15 cellular contexts compared by ENCODE assay signal in genomic region chr3:153974614-153975013, GRCh38.
A peak's percentile ranks its signal among the peaks of the same experiment; 100 is the strongest.
DNase-seq lines count a peak whose midpoint lies in the region; ATAC-seq and TF ChIP-seq lines count a peak whose summit lies in the region.
"Had no signal": no experiment of that assay in that cellular context is flagged by ENCODE, and none has a peak within 500 bp of the region (broad histone marks: within the 10 kb centered on the region; RNA-seq: fewer than 3 reads in every experiment).

No MANE protein-coding gene starts in this region.

- no peak for TF ChIP-seq EP300 in transverse colon (IDR thresholded peaks at IDR 0.05; ENCODE audit: low read depth)

- no peak overlapping the region for H3K4me3 Mint-ChIP-seq in immature natural killer cell
- H3K4me3 Mint-ChIP-seq: T-helper 2 cell treated with Interferon-gamma antibody and Interleukin-4, amounts not matched to agents 5 μg/mL and 100 μg/mL, for 36 hours had no signal

- no peak overlapping the region for H3K27ac Mint-ChIP-seq in immature natural killer cell
- H3K27ac Mint-ChIP-seq: T-helper 2 cell treated with Interferon-gamma antibody and Interleukin-4, amounts not matched to agents 5 μg/mL and 100 μg/mL, for 36 hours had no signal

- peak; percentile 39 for ATAC-seq in GM18907 (IDR thresholded peaks at IDR 0.05; ENCODE audit: unreplicated experiment)
- ATAC-seq in GM21529 (IDR thresholded peaks at IDR 0.05; ENCODE audit: unreplicated experiment) = peak; percentile 24
- peak; percentile 27 for ATAC-seq in HG03469 (IDR thresholded peaks at IDR 0.05; ENCODE audit: unreplicated experiment)

- H3K4me1 Mint-ChIP-seq in immature natural killer cell = no peaks in the 10 kb centered on the region

- peaks cover 0 to 3% (median 0%) of the 10 kb centered on the region in 6 donors for H3K9me3 Mint-ChIP-seq in immature natural killer cell
- H3K9me3 Mint-ChIP-seq: T-helper 2 cell treated with Interferon-gamma antibody and Interleukin-4, amounts not matched to agents 5 μg/mL and 100 μg/mL, for 36 hours had no signal

- H3K27me3 Mint-ChIP-seq in immature natural killer cell (ENCODE audit: low read depth in 3 of 3) = peaks cover 0 to 2% (median 0%) of the 10 kb centered on the region in 3 donors

- no peaks in the 10 kb centered on the region for H3K9me3 ChIP-seq in transverse colon

- H3K36me3 Mint-ChIP-seq in immature natural killer cell = no peaks in the 10 kb centered on the region

- no peaks in the 10 kb centered on the region for H3K36me3 ChIP-seq in transverse colon

- H3K4me1 ChIP-seq in transverse colon = peaks cover 0 to 7% (median 3%) of the 10 kb centered on the region in 4 donors

- DNase-seq in transverse colon (no peak), immature natural killer cell (no peak), NOMO-1 treated with dmso at 0.1 percent for 144 hours (lab: John Stamatoyannopoulos, UW; ENCODE audit: unreplicated experiment) (no peak)
- no peak for DNase-seq in activated CD4-positive, CD25-positive, alpha-beta regulatory T cell treated with anti-CD3 and anti-CD28 coated beads, Interleukin-2, amount 50 U/mL, for 72 hours
- DNase-seq: COR-L47, KBM-7, NCI-H1417 treated with DMSO at 0.1 percent for 48 hours, NCI-H1930, NCI-H2171, NCI-H446 treated with DMSO at 0.1 percent for 48 hours, NCI-H774 had no signal

- H3K27me3 ChIP-seq in transverse colon = no peaks in the 10 kb centered on the region

- intact Hi-C loops in transverse colon (cut with DNase I; ENCODE audit: low total_unique reads) = no loop called here

- no peak overlapping the region for H3K27ac ChIP-seq in transverse colon

- H3K4me3 ChIP-seq in transverse colon = no peak overlapping the region

- in situ Hi-C loops in transverse colon (cut with MboI; ENCODE audit: low pct_ligation_motif_present in 1 of 4, low pct_unique_long_range_greater_than_20kb in 1 of 4, low sequenced_read_pairs in 3 of 4) = loop anchor here in 1 of 4 donors (25.0 kb wide), 1 partner anchor 937 kb away; no protein-coding TSS in a partner anchor

- TF ChIP-seq POLR2A in transverse colon (IDR thresholded peaks at IDR 0.05) = no peak

- no peak for TF ChIP-seq CTCF in transverse colon (IDR thresholded peaks at IDR 0.05)
